In genomic region chr4:114180481-114180880, GRCh38 we compare ENCODE assay signal across 8 cellular contexts.
DNase-seq lines count a peak whose midpoint lies in the region; ATAC-seq lines count a peak whose summit lies in the region.

No MANE protein-coding gene starts in this region.

- H3K4me1 Mint-ChIP-seq in activated T-helper 1 cell treated with anti-CD3 and anti-CD28 coated beads, Interleukin-12 subunit alpha, Interleukin-12 subunit beta, Interleukin-2, Interleukin-4 antibody, amounts not matched to agents 30 ng/mL and 10 ng/mL and 1 ng/mL, durations not matched to agents 14 hours and 24 hours and 36 hours (ENCODE audit: low read depth): no peaks in the 10 kb centered on the region

- intact Hi-C loops in activated T-helper 1 cell treated with anti-CD3 and anti-CD28 coated beads, Interleukin-12 subunit alpha, Interleukin-12 subunit beta, Interleukin-2, Interleukin-4 antibody, amounts not matched to agents 30 ng/mL and 10 ng/mL and 1 ng/mL, durations not matched to agents 14 hours and 24 hours and 36 hours (cut with micrococcal nuclease): loop anchor here (2.0 kb wide), 1 partner anchor 786 kb away; no protein-coding TSS in a partner anchor
- intact Hi-C loops in left cardiac atrium (cut with DNase I): no loop called here

- no peaks in the 10 kb centered on the region for H3K9me3 Mint-ChIP-seq in activated T-helper 1 cell treated with anti-CD3 and anti-CD28 coated beads, Interleukin-12 subunit alpha, Interleukin-12 subunit beta, Interleukin-2, Interleukin-4 antibody, amounts not matched to agents 30 ng/mL and 10 ng/mL and 1 ng/mL, durations not matched to agents 14 hours and 24 hours and 36 hours

- no peaks in the 10 kb centered on the region for H3K36me3 Mint-ChIP-seq in activated T-helper 1 cell treated with anti-CD3 and anti-CD28 coated beads, Interleukin-12 subunit alpha, Interleukin-12 subunit beta, Interleukin-2, Interleukin-4 antibody, amounts not matched to agents 30 ng/mL and 10 ng/mL and 1 ng/mL, durations not matched to agents 14 hours and 24 hours and 36 hours (ENCODE audit: low read depth)

- DNase-seq in activated T-helper 1 cell treated with Interleukin-2 at 50 U/mL for 16 hours (ENCODE audit: low read depth) (peak; percentile 1), LoVo (ENCODE audit: low spot score) (peak; percentile 15), left cardiac atrium (peak; percentile 27), MV-4-11 (lab: John Stamatoyannopoulos, UW) (no peak)
- DNase-seq in activated T-helper 1 cell treated with anti-CD3 and anti-CD28 coated beads, Interleukin-12 subunit alpha, Interleukin-12 subunit beta, Interleukin-2, Interleukin-4 antibody, amounts not matched to agents 30 ng/mL and 10 ng/mL and 1 ng/mL, durations not matched to agents 14 hours and 24 hours and 36 hours (ENCODE audit: low spot score): no peak
- DNase-seq in activated T-cell treated with anti-CD3 and anti-CD28 coated beads, Interleukin-2, amount 50 U/mL, for 48 hours: peak; percentile 39 to 48
- DNase-seq in stimulated activated CD4-positive, alpha-beta T cell treated with anti-CD3 and anti-CD28 coated beads, Interleukin-15, amount 100 ng/mL, for 24 hours: peak; percentile 54

- no peak overlapping the region for H3K4me3 Mint-ChIP-seq in activated T-helper 1 cell treated with anti-CD3 and anti-CD28 coated beads, Interleukin-12 subunit alpha, Interleukin-12 subunit beta, Interleukin-2, Interleukin-4 antibody, amounts not matched to agents 30 ng/mL and 10 ng/mL and 1 ng/mL, durations not matched to agents 14 hours and 24 hours and 36 hours

- no peaks in the 10 kb centered on the region for H3K27me3 Mint-ChIP-seq in activated T-helper 1 cell treated with anti-CD3 and anti-CD28 coated beads, Interleukin-12 subunit alpha, Interleukin-12 subunit beta, Interleukin-2, Interleukin-4 antibody, amounts not matched to agents 30 ng/mL and 10 ng/mL and 1 ng/mL, durations not matched to agents 14 hours and 24 hours and 36 hours (ENCODE audit: insufficient read depth)

- ATAC-seq in left cardiac atrium (peak; percentile 30 to 73), HG03039 (IDR thresholded peaks at IDR 0.05; ENCODE audit: unreplicated experiment) (no peak)

- no peak overlapping the region for H3K27ac Mint-ChIP-seq in activated T-helper 1 cell treated with anti-CD3 and anti-CD28 coated beads, Interleukin-12 subunit alpha, Interleukin-12 subunit beta, Interleukin-2, Interleukin-4 antibody, amounts not matched to agents 30 ng/mL and 10 ng/mL and 1 ng/mL, durations not matched to agents 14 hours and 24 hours and 36 hours

Comparison
In these comparisons a context has a peak if more than half of its experiments do, and no peak if none do; other contexts are left out.
1. DNase-seq: peak in activated T-helper 1 cell treated with Interleukin-2 at 50 U/mL for 16 hours (single experiment), LoVo (single experiment), activated T-cell treated with anti-CD3 and anti-CD28 coated beads, Interleukin-2, amount 50 U/mL, for 48 hours (2 of 2), left cardiac atrium (single experiment) and stimulated activated CD4-positive, alpha-beta T cell treated with anti-CD3 and anti-CD28 coated beads, Interleukin-15, amount 100 ng/mL, for 24 hours (single experiment); none in activated T-helper 1 cell treated with anti-CD3 and anti-CD28 coated beads, Interleukin-12 subunit alpha, Interleukin-12 subunit beta, Interleukin-2, Interleukin-4 antibody, amounts not matched to agents 30 ng/mL and 10 ng/mL and 1 ng/mL, durations not matched to agents 14 hours and 24 hours and 36 hours (single experiment) and MV-4-11 (single experiment).